ENCODE assay signal across 8 cellular contexts in the genomic region with DNA sequence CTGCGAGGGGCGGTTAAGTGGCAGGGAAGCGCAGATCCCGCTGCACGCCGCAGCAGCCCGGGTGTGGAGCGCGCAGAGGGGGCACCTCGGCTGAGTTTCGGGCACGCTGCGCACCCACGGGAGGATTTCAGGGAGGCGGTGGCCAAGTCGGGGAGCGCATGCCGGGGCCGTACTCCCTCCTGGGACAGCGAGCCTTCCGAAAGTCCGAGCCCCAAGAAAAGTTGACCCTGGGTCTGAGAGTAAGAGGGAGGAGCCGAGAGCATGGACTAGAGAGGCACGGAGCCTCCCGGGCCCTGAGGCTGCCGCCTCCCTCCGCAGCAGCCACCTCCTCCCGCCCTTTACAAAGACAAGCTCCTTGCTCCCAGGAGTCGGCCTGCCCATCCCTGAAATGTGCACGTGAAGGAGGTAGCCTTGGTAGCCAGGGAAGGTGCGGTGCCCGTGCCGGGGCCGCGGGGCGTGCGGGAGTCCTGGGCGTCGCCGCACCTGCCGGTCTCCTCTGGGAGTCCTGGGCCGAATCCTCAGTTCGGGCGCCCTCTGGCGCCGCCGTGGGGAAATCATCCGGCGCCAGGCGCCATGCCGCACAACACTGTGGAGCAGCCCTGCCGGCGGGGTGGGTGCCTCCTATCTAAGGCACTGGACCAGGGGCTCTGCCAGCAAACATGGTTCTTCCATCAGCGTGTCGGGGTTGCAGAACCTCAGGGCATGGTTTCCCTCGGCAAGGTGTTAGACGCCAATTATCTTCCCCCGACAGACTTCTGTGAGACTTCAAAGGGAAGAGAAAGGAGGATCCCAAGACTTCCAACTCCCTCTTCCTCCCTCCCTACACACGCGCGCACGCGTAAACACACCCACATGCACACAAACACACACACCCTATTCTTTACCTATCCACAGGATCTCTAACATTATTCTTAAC.
DNase-seq lines count a peak whose midpoint lies in the region; ATAC-seq and TF ChIP-seq lines count a peak whose summit lies in the region.

No MANE protein-coding gene starts in this region.

- DNase-seq in SHP77 (lab: John Stamatoyannopoulos, UW) (peak; percentile 89 to 91), Right ventricle myocardium inferior (ENCODE audit: missing footprints) (peak; percentile 93), osteocyte (ENCODE audit: extremely low spot score, unreplicated experiment) (peak; percentile 92), thyroid gland (peak; percentile 68 to 74)
- peak; percentile 69 for DNase-seq in activated naive CD4-positive, alpha-beta T cell treated with Interleukin-2 at 50 U/mL for 16 hours

- no peak overlapping the region for H3K27ac Mint-ChIP-seq in osteocyte (ENCODE audit: unreplicated experiment)

- H3K4me1 ChIP-seq in DOHH2 (ENCODE audit: control insufficient read depth, low read length) (peaks cover 7% of the 10 kb centered on the region), KMS-11 (ENCODE audit: low read depth, poor library complexity, severe bottlenecking) (peaks cover 9% of the 10 kb centered on the region), thyroid gland (peaks cover 0 to 6% of the 10 kb centered on the region in 2 donors)

- no peaks in the 10 kb centered on the region for H3K9me3 ChIP-seq in DOHH2 (ENCODE audit: control insufficient read depth, insufficient read depth, low read length)
- H3K9me3 ChIP-seq in thyroid gland, result no peaks in the 10 kb centered on the region

- peaks cover 59% of the 10 kb centered on the region for H3K27me3 ChIP-seq in DOHH2 (ENCODE audit: control insufficient read depth, low read length)
- H3K27me3 ChIP-seq in KMS-11 (ENCODE audit: insufficient read depth, low read depth), result peaks cover 7% of the 10 kb centered on the region; the same call in 1 of the 2 replicates
- peaks cover 2% of the 10 kb centered on the region for H3K27me3 ChIP-seq in thyroid gland

- peak overlapping the region; percentile 74 for H3K4me3 Mint-ChIP-seq in osteocyte (ENCODE audit: unreplicated experiment)

- no peaks in the 10 kb centered on the region for H3K9me2 ChIP-seq in DOHH2 (replicated peaks; ENCODE audit: control insufficient read depth, low read length)

- H3K36me3 Mint-ChIP-seq in osteocyte (ENCODE audit: unreplicated experiment), result no peaks in the 10 kb centered on the region

- intact Hi-C loops in Right ventricle myocardium inferior (cut with DNase I) (loop anchor here (1.0 to 10.0 kb wide), 6 partner anchors 122 to 1657 kb away; no protein-coding TSS in a partner anchor), thyroid gland (cut with DNase I) (loop anchor here (5.0 to 10.0 kb wide), 2 partner anchors 462 to 559 kb away; no protein-coding TSS in a partner anchor)

- H3K4me2 ChIP-seq in DOHH2 (ENCODE audit: low read length) (peak overlapping the region; percentile 77), KMS-11 (peak overlapping the region; percentile 79)

- peak overlapping the region; percentile 67 for H3K4me3 ChIP-seq in DOHH2 (ENCODE audit: low read length)
- no peak overlapping the region for H3K4me3 ChIP-seq in KMS-11 (IDR thresholded peaks at IDR 0.05; ENCODE audit: insufficient read depth, low read depth, low read length)
- H3K4me3 ChIP-seq in thyroid gland (replicated peaks in 1 of 3), result peak overlapping the region in 2 of 3 donors; percentile 6 to 23

- H3K9me3 Mint-ChIP-seq in osteocyte (ENCODE audit: unreplicated experiment), result no peaks in the 10 kb centered on the region

- TF ChIP-seq CTCF in DOHH2 (IDR thresholded peaks at IDR 0.05; ENCODE audit: low read depth, low read length, poor library complexity, severe bottlenecking), result peak; percentile 96
- peak; percentile 77 for TF ChIP-seq CTCF in KMS-11 (conservative IDR thresholded peaks at IDR 0.05; ENCODE audit: low read depth, low read length)
- peak; percentile 98 for TF ChIP-seq CTCF in osteocyte (IDR thresholded peaks at IDR 0.05)
- peak; percentile 71 to 91 (median 76) for TF ChIP-seq CTCF in thyroid gland (IDR thresholded peaks at IDR 0.05)

- no peak for TF ChIP-seq POLR2A in thyroid gland (IDR thresholded peaks at IDR 0.05)

- H2AFZ ChIP-seq in KMS-11 (ENCODE audit: low read depth), result peak overlapping the region; percentile 99

- H3K79me2 ChIP-seq in DOHH2 (ENCODE audit: control insufficient read depth, low read length), result no peaks in the 10 kb centered on the region
- H3K79me2 ChIP-seq in KMS-11 (ENCODE audit: insufficient read depth, low read depth), result no peaks in the 10 kb centered on the region

- ATAC-seq in GM21786 (IDR thresholded peaks at IDR 0.05; ENCODE audit: unreplicated experiment) (peak; percentile 99), Right ventricle myocardium inferior (peak; percentile 98)

- peaks cover 31% of the 10 kb centered on the region for H3K27me3 Mint-ChIP-seq in osteocyte (ENCODE audit: unreplicated experiment)

- H3K27ac ChIP-seq in DOHH2 (ENCODE audit: low read depth, low read length) (no peak overlapping the region), KMS-11 (no peak overlapping the region), thyroid gland (no peak overlapping the region)

- H3K36me3 ChIP-seq in DOHH2 (ENCODE audit: control insufficient read depth, low read length) (no peaks in the 10 kb centered on the region), KMS-11 (ENCODE audit: insufficient read depth) (no peaks in the 10 kb centered on the region), thyroid gland (no peaks in the 10 kb centered on the region)

- H3F3A ChIP-seq in DOHH2 (ENCODE audit: control insufficient read depth, insufficient read depth), result no peaks in the 10 kb centered on the region

- peak overlapping the region; percentile 25; the same call in 1 of the 2 replicates for H3K9ac ChIP-seq in KMS-11

- peaks cover 17% of the 10 kb centered on the region for H3K4me1 Mint-ChIP-seq in osteocyte (ENCODE audit: unreplicated experiment)

- H4K20me1 ChIP-seq in DOHH2 (ENCODE audit: control insufficient read depth, insufficient read depth, low read depth, low read length) (no peaks in the 10 kb centered on the region), KMS-11 (ENCODE audit: insufficient read depth) (no peaks in the 10 kb centered on the region)

- 13 to 22% methylated on average over 26 to 44 of the region's 63 CpGs for WGBS in thyroid gland, 2 donors
